33 cellular contexts compared by ENCODE assay signal in the genomic region with DNA sequence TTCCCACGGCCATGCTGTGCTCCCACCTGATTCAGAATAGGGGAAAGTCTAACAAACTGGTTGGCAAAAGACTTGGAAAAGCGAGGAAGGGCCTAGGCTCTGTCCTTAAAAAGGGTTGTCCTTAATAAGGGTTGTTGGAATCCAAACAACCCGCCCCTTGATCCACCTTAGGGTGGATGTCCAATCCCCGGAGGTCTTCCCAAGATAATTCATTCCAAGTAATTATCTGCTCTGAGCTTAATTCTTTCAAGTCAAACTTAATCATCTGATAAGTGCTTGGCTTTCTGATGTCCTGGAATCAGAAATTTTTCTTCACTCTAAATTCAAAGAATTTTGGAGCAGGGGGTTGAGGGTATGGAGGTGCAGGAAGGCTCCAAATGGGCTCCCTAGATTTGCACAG. TPM values are rescaled to one million over a fixed set of nuclear protein-coding genes. Genes with fewer than 3 reads are reported as not detected.
"Had no signal": no experiment of that assay in that cellular context is flagged by ENCODE, and none has a peak within 500 bp of the region (broad histone marks: within the 10 kb centered on the region; RNA-seq: fewer than 3 reads in every experiment).

Gene KHDC1L, minus strand, starts transcription at position 101 of the 400 bp plus-strand sequence. Its CDS starts 88 bp downstream, at position 13.

- H3K9me3 Mint-ChIP-seq: naive B cell; naive thymus-derived CD8-positive, alpha-beta T cell; natural killer cell treated with Interleukin-12 subunit alpha and Interleukin-12 subunit beta and Interleukin-15 and Interleukin-18, amount 100 ng/mL, for 72 hours; stimulated activated naive CD8-positive, alpha-beta T cell treated with anti-CD3 and anti-CD28 coated beads, Interleukin-15, Interleukin-2, amounts not matched to agents 100 ng/mL and 50 ng/mL, for 24 hours had no signal

- H3K4me3 ChIP-seq: ovary, psoas muscle, right lobe of liver, sigmoid colon, stomach, thoracic aorta, thyroid gland, tibial nerve, upper lobe of left lung, vagina had no signal

- H3K27me3 ChIP-seq: ovary, right lobe of liver, sigmoid colon, stomach, thyroid gland, tibial nerve, upper lobe of left lung, vagina had no signal

- H3K9ac ChIP-seq: parathyroid adenoma had no signal

- H3K4me1 Mint-ChIP-seq: naive thymus-derived CD8-positive, alpha-beta T cell; nephron progenitor cell; neural crest cell had no signal

- H3K27ac Mint-ChIP-seq: naive thymus-derived CD8-positive, alpha-beta T cell; natural killer cell treated with Interleukin-12 subunit alpha and Interleukin-12 subunit beta and Interleukin-15 and Interleukin-18, amount 100 ng/mL, for 72 hours; nephron progenitor cell; progenitor cell of endocrine pancreas; stimulated activated naive CD8-positive, alpha-beta T cell treated with anti-CD3 and anti-CD28 coated beads, Interleukin-15, Interleukin-2, amounts not matched to agents 100 ng/mL and 50 ng/mL, for 24 hours had no signal

- H2AFZ ChIP-seq: parathyroid adenoma had no signal

- H3K4me3 Mint-ChIP-seq: naive B cell; naive thymus-derived CD8-positive, alpha-beta T cell; natural killer cell treated with Interleukin-12 subunit alpha and Interleukin-12 subunit beta and Interleukin-15 and Interleukin-18, amount 100 ng/mL, for 72 hours; nephron progenitor cell; neural crest cell; stimulated activated naive B cell treated with anti-CD40 and anti-IgM and Interleukin-4, amounts not matched to agents 10 μg/mL and 1 μg/mL and 100 μg/mL, for 72 hours; stimulated activated naive CD8-positive, alpha-beta T cell treated with anti-CD3 and anti-CD28 coated beads, Interleukin-15, Interleukin-2, amounts not matched to agents 100 ng/mL and 50 ng/mL, for 24 hours had no signal

- H3K4me1 ChIP-seq: parathyroid adenoma, psoas muscle, right lobe of liver, sigmoid colon, stomach, thyroid gland, tibial nerve, upper lobe of left lung, vagina had no signal

- H3K36me3 Mint-ChIP-seq: naive B cell; naive thymus-derived CD8-positive, alpha-beta T cell; natural killer cell treated with Interleukin-12 subunit alpha and Interleukin-12 subunit beta and Interleukin-15 and Interleukin-18, amount 100 ng/mL, for 72 hours had no signal

- H3K27me3 Mint-ChIP-seq: naive B cell; naive thymus-derived CD8-positive, alpha-beta T cell; natural killer cell treated with Interleukin-12 subunit alpha and Interleukin-12 subunit beta and Interleukin-15 and Interleukin-18, amount 100 ng/mL, for 72 hours; progenitor cell of endocrine pancreas; stimulated activated naive B cell treated with anti-CD40 and anti-IgM and Interleukin-4, amounts not matched to agents 10 μg/mL and 1 μg/mL and 100 μg/mL, for 72 hours; stimulated activated naive CD8-positive, alpha-beta T cell treated with anti-CD3 and anti-CD28 coated beads, Interleukin-15, Interleukin-2, amounts not matched to agents 100 ng/mL and 50 ng/mL, for 24 hours had no signal

- ATAC-seq: naive thymus-derived CD8-positive, alpha-beta T cell; natural killer cell treated with Interleukin-12 subunit alpha and Interleukin-12 subunit beta and Interleukin-15 and Interleukin-18, amount 100 ng/mL, for 72 hours; psoas muscle; right lobe of liver; stimulated activated naive B cell treated with anti-CD40 and anti-IgM and Interleukin-4, amounts not matched to agents 10 μg/mL and 1 μg/mL and 100 μg/mL, for 72 hours had no signal

- H3K79me2 ChIP-seq: parathyroid adenoma had no signal

- H3K36me3 ChIP-seq: ovary, right lobe of liver, sigmoid colon, stomach, thoracic aorta, thyroid gland, tibial nerve, upper lobe of left lung, vagina had no signal

- DNase-seq: naive B cell; naive thymus-derived CD8-positive, alpha-beta T cell; nephron progenitor cell; occipital lobe; ovary; posterior cingulate gyrus; psoas muscle; right lobe of liver; sigmoid colon; small intestine; stimulated activated CD4-positive, alpha-beta T cell treated with anti-CD3 and anti-CD28 coated beads, Interleukin-15, amount 100 ng/mL, for 24 hours; stimulated activated CD4-positive, alpha-beta T cell treated with anti-CD3 and anti-CD28 coated beads, Interleukin-2, amount 100 ng/mL, for 24 hours; stimulated activated CD4-positive, alpha-beta T cell treated with anti-CD3 and anti-CD28 coated beads, Interleukin-2, amount 100 ng/mL, for 48 hours; stimulated activated CD4-positive, alpha-beta T cell treated with anti-CD3 and anti-CD28 coated beads, Interleukin-4, amount 100 ng/mL, for 4 hours; stimulated activated CD8-positive, alpha-beta memory T cell treated with anti-CD3 and anti-CD28 coated beads, Interleukin-4, amount 100 ng/mL, for 48 hours; stimulated activated naive B cell treated with anti-CD40 and anti-IgM and Interleukin-4, amounts not matched to agents 10 μg/mL and 1 μg/mL and 100 μg/mL, for 72 hours; stimulated activated naive CD4-positive, alpha-beta T cell treated with Interleukin-2 at 50 U/mL for 16 hours; stomach; thyroid gland; trophoblast cell had no signal

- H3K27ac ChIP-seq: ovary, parathyroid adenoma, psoas muscle, right lobe of liver, sigmoid colon, stomach, thoracic aorta, thyroid gland, tibial nerve, upper lobe of left lung, vagina had no signal

- H3K9me3 ChIP-seq: ovary, psoas muscle, right lobe of liver, sigmoid colon, stomach, thoracic aorta, thyroid gland, tibial nerve, upper lobe of left lung, vagina had no signal

RNA-seq across cellular contexts. Expression of gene KHDC1L, which starts in this region (rescaled TPM):
- total RNA-seq: naive thymus-derived CD8-positive, alpha-beta T cell; progenitor cell of endocrine pancreas; psoas muscle; renal cortical epithelial cell; right lobe of liver; sigmoid colon; skeletal muscle tissue; stomach; subcutaneous adipose tissue; thoracic aorta; thyroid gland; upper lobe of left lung; ureter; vagina had no signal
- polyA plus RNA-seq: naive thymus-derived CD8-positive, alpha-beta T cell; ovary; psoas muscle; sigmoid colon; small intestine had no signal
